Comparison of ENCODE assay signal across 1 cellular context in the genomic region with DNA sequence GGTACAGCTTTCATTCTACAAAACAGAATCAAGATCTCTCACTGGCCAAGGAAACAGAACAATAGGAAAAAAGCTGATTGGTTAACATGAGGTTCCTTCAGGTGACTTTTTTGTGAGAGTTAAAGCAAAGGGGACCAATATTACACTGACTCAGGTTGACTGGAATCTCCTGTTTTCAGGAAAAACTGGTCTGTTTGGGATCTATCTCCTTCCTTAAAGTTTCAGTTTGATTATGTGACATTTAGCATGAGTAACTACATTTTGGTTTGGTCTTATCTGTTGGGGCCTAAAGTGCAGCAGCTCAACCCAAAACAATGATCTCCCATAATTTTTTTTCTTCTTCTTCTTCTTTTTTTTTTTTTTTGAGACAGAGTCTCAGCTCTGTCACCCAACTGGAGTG.
TF ChIP-seq lines count a peak whose summit lies in the region.

No MANE protein-coding gene starts in this region.

TF ChIP-seq in HepG2, 621 proteins besides CTCF, POLR2A, EP300 and RAD21:
- TF ChIP-seq PRPF4 (IDR thresholded peaks at IDR 0.05; ENCODE audit: low read depth, low read length, poor library complexity, severe bottlenecking) = no peak
- TF ChIP-seq ZNF530 (CRISPR knock-in tag; IDR thresholded peaks at IDR 0.05; ENCODE audit: low read depth) = no peak
- TF ChIP-seq PITX1 (CRISPR knock-in tag; IDR thresholded peaks at IDR 0.05) = no peak
- no peak for TF ChIP-seq SMYD3 (CRISPR knock-in tag; IDR thresholded peaks at IDR 0.05)
- TF ChIP-seq DMAP1 (CRISPR knock-in tag; IDR thresholded peaks at IDR 0.05) = no peak
- no peak for TF ChIP-seq JUN (CRISPR knock-in tag; IDR thresholded peaks at IDR 0.05)
- no peak for TF ChIP-seq SP4 (CRISPR knock-in tag; IDR thresholded peaks at IDR 0.05)
- TF ChIP-seq, protein P1, sequence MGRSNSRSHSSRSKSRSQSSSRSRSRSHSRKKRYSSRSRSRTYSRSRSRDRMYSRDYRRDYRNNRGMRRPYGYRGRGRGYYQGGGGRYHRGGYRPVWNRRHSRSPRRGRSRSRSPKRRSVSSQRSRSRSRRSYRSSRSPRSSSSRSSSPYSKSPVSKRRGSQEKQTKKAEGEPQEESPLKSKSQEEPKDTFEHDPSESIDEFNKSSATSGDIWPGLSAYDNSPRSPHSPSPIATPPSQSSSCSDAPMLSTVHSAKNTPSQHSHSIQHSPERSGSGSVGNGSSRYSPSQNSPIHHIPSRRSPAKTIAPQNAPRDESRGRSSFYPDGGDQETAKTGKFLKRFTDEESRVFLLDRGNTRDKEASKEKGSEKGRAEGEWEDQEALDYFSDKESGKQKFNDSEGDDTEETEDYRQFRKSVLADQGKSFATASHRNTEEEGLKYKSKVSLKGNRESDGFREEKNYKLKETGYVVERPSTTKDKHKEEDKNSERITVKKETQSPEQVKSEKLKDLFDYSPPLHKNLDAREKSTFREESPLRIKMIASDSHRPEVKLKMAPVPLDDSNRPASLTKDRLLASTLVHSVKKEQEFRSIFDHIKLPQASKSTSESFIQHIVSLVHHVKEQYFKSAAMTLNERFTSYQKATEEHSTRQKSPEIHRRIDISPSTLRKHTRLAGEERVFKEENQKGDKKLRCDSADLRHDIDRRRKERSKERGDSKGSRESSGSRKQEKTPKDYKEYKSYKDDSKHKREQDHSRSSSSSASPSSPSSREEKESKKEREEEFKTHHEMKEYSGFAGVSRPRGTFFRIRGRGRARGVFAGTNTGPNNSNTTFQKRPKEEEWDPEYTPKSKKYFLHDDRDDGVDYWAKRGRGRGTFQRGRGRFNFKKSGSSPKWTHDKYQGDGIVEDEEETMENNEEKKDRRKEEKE (IDR thresholded peaks at IDR 0.05) = no peak
- no peak for TF ChIP-seq HOXA9 (CRISPR knock-in tag; IDR thresholded peaks at IDR 0.05; ENCODE audit: borderline replicate concordance)
